Comparison of ENCODE assay signal across 11 cellular contexts in the genomic region with DNA sequence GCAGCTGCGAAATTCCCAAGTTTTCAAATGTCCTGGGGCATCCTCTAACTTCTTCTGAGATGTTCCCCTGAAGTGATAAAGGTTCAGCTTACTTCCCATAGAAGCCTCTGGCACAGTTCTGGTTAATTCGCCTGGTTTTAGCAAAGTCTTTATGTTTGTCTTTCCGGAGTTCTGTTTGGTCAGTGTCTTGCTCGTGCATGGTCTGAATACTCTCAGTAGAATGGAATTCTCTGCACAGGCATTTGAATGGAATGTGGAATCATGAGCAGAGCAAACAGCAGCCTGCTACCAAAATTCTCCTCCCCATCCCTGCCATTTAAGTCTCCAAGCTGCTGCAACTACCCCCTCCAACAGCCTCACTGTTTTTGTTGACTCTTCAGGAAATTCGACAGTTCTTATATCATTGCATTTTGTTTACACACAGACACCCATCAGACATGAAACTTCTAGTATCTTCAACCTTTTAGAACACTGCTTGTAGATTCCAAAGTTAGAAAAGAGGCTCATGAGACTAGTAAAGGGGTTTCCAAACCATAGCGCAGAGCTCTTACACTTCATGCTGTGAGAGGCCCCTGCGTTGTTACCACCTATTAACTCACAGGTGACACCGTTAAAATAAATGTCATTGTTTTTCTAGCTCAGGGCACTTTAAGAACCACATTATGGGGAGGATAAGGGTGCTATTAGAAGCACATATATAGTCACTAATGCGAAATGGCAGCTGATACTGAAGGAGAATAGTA.
DNase-seq lines count a peak whose midpoint lies in the region; ATAC-seq and TF ChIP-seq lines count a peak whose summit lies in the region.
"Had no signal": no experiment of that assay in that cellular context is flagged by ENCODE, and none has a peak within 500 bp of the region (broad histone marks: within the 10 kb centered on the region; RNA-seq: fewer than 3 reads in every experiment).

No MANE protein-coding gene starts in this region.

- no peak overlapping the region for H2AFZ ChIP-seq in mesenchymal stem cell (ENCODE audit: low read depth, low read length)

- no peak overlapping the region for H4K8ac ChIP-seq in mesenchymal stem cell (ENCODE audit: low read length)

- H3K18ac ChIP-seq in mesenchymal stem cell (ENCODE audit: low read depth in 1 of 2, low read length in 2 of 2): peak overlapping the region in 1 of 2 experiments; percentile 70

- H3K4ac ChIP-seq in mesenchymal stem cell (ENCODE audit: low read depth in 1 of 2, low read length in 2 of 2): no peak overlapping the region

- 35% methylated on average over 9 of the region's 9 CpGs for WGBS in mesenchymal stem cell

- no peak overlapping the region for H2AK5ac ChIP-seq in mesenchymal stem cell (ENCODE audit: low read length, severe bottlenecking)

- H3K4me3 ChIP-seq in AG04449 (ENCODE audit: low read depth, low read length) (no peak overlapping the region), mesenchymal stem cell (ENCODE audit: insufficient read depth in 1 of 2, low read depth in 1 of 2, low read length in 2 of 2) (no peak overlapping the region)

- no peak overlapping the region for H2BK12ac ChIP-seq in mesenchymal stem cell (ENCODE audit: low read length in 2 of 2)

- DNase-seq in AG04449 (ENCODE audit: low read depth, low spot score) (peak; percentile 79), LHCN-M2 (ENCODE audit: low read depth) (peak; percentile 91), epidermal melanocyte (ENCODE audit: insufficient read length, low spot score) (peak; percentile 42), mesenchymal stem cell (peak; percentile 76), COR-L47 (lab: John Stamatoyannopoulos, UW) (no peak), NCI-H146 treated with DMSO at 0.1 percent for 48 hours (lab: John Stamatoyannopoulos, UW; ENCODE audit: unreplicated experiment) (no peak), hippocampal formation (lab: John Stamatoyannopoulos, UW) (no peak)
- DNase-seq: activated T-cell treated with anti-CD3 and anti-CD28 coated beads, Interleukin-2, amount 50 U/mL, for 48 hours; CD4-positive, alpha-beta T cell; NCI-H1105 had no signal

- H3K4me2 ChIP-seq in mesenchymal stem cell (ENCODE audit: low read length, poor library complexity, severe bottlenecking): peak overlapping the region; percentile 24

- H3K4me1 ChIP-seq in mesenchymal stem cell (ENCODE audit: control insufficient read depth, insufficient read depth, low read depth, low read length): peaks cover 5% of the 10 kb centered on the region

- no peak for TF ChIP-seq CTCF in AG04449 (IDR thresholded peaks at IDR 0.05; ENCODE audit: insufficient read depth, low read length, missing control alignments)

- H4K91ac ChIP-seq in mesenchymal stem cell (ENCODE audit: low read length): no peak overlapping the region

- H2BK15ac ChIP-seq in mesenchymal stem cell (ENCODE audit: low read depth, poor library complexity, severe bottlenecking): no peak overlapping the region

- POLR2A ChIA-PET in AG04449 (lab: Yijun Ruan, JAX): interaction anchor here (0.5 to 0.9 kb wide), 3 partner anchors 58 to 611 kb away, joined by 3 read pairs; no protein-coding TSS in a partner anchor

- no peak for ATAC-seq in GM19452 (IDR thresholded peaks at IDR 0.05; ENCODE audit: unreplicated experiment)

- no peak overlapping the region for H2BK5ac ChIP-seq in mesenchymal stem cell (ENCODE audit: low read depth, low read length, poor library complexity, severe bottlenecking)

- H3K9ac ChIP-seq in mesenchymal stem cell (ENCODE audit: low read length): peak overlapping the region; percentile 64

- CTCF ChIA-PET in AG04449 (lab: Yijun Ruan, JAX): interaction anchor here (0.6 to 1.9 kb wide), 7 partner anchors 18 to 207 kb away, joined by 3 to 10 read pairs (median 3); no protein-coding TSS in a partner anchor

- no peaks in the 10 kb centered on the region for H3K9me3 ChIP-seq in mesenchymal stem cell (ENCODE audit: control insufficient read depth, low read length)

- no peaks in the 10 kb centered on the region for H3K36me3 ChIP-seq in mesenchymal stem cell (ENCODE audit: control insufficient read depth in 1 of 2, insufficient read depth in 2 of 2, low read depth in 1 of 2, low read length in 2 of 2)

- no peak overlapping the region for H2BK120ac ChIP-seq in mesenchymal stem cell (ENCODE audit: low read depth, low read length)

- no peak overlapping the region for H3K14ac ChIP-seq in mesenchymal stem cell (ENCODE audit: low read length in 2 of 2)

- peaks cover 5% of the 10 kb centered on the region for H3K79me1 ChIP-seq in mesenchymal stem cell (replicated peaks; ENCODE audit: low read length, poor library complexity, severe bottlenecking)

- no peak overlapping the region for H3K23ac ChIP-seq in mesenchymal stem cell (ENCODE audit: low read length in 2 of 2)

- no peaks in the 10 kb centered on the region for H3K27me3 ChIP-seq in mesenchymal stem cell (ENCODE audit: control insufficient read depth in 1 of 2, insufficient read depth in 1 of 2, low read length in 2 of 2)

- peak overlapping the region; percentile 74 for H3K27ac ChIP-seq in mesenchymal stem cell (ENCODE audit: low read length, poor library complexity, severe bottlenecking)

Comparison
In these comparisons a context has a peak if more than half of its experiments do, and no peak if none do; other contexts are left out.
1. DNase-seq: peak in AG04449 (single experiment), LHCN-M2 (single experiment), epidermal melanocyte (single experiment) and mesenchymal stem cell (single experiment); none in COR-L47 (single experiment), NCI-H146 treated with DMSO at 0.1 percent for 48 hours (single experiment) and hippocampal formation (0 of 2).